In genomic region chr10:46298346-46299266, GRCh38 we compare ENCODE assay signal across 11 cellular contexts. TPM values are rescaled to one million over a fixed set of nuclear protein-coding genes. Genes with fewer than 3 reads are reported as not detected.
A peak's percentile ranks its signal among the peaks of the same experiment; 100 is the strongest.
DNase-seq lines count a peak whose midpoint lies in the region; ATAC-seq lines count a peak whose summit lies in the region.
"Had no signal": no experiment of that assay in that cellular context is flagged by ENCODE, and none has a peak within 500 bp of the region (broad histone marks: within the 10 kb centered on the region; RNA-seq: fewer than 3 reads in every experiment).

No MANE protein-coding gene starts in this region.

- peak overlapping the region; percentile 52 for H3K4me3 ChIP-seq in BLaER1
- no peak overlapping the region for H3K4me3 ChIP-seq in mesenchymal stem cell (ENCODE audit: insufficient read depth in 1 of 2, low read depth in 1 of 2, low read length in 2 of 2)

- H3K4ac ChIP-seq in mesenchymal stem cell (ENCODE audit: low read depth in 1 of 2, low read length in 2 of 2): peak overlapping the region in 1 of 2 experiments; percentile 13

- H3K9me3 ChIP-seq in BLaER1 (no peaks in the 10 kb centered on the region), mesenchymal stem cell (ENCODE audit: control insufficient read depth, low read length) (no peaks in the 10 kb centered on the region)

- H3K27ac ChIP-seq in BLaER1 (peak overlapping the region; percentile 86), mesenchymal stem cell (ENCODE audit: low read length, poor library complexity, severe bottlenecking) (no peak overlapping the region)
- H3K27ac ChIP-seq: C4-2B had no signal

- H3K9ac ChIP-seq in BLaER1: peak overlapping the region; percentile 67
- no peak overlapping the region for H3K9ac ChIP-seq in mesenchymal stem cell (ENCODE audit: low read length)

- no peak overlapping the region for H2AK5ac ChIP-seq in mesenchymal stem cell (ENCODE audit: low read length, severe bottlenecking)

- H3K23ac ChIP-seq in mesenchymal stem cell (ENCODE audit: low read length in 2 of 2): no peak overlapping the region

- H2AFZ ChIP-seq in mesenchymal stem cell (ENCODE audit: low read depth, low read length): no peak overlapping the region

- H2BK15ac ChIP-seq in mesenchymal stem cell (ENCODE audit: low read depth, poor library complexity, severe bottlenecking): no peak overlapping the region

- peak overlapping the region; percentile 28 for H4K91ac ChIP-seq in mesenchymal stem cell (ENCODE audit: low read length)

- H3K18ac ChIP-seq in mesenchymal stem cell (ENCODE audit: low read depth in 1 of 2, low read length in 2 of 2): no peak overlapping the region

- H3K27me3 ChIP-seq in BLaER1: no peaks in the 10 kb centered on the region
- peaks cover 18 to 26% of the 10 kb centered on the region in 2 experiments for H3K27me3 ChIP-seq in mesenchymal stem cell (ENCODE audit: control insufficient read depth in 1 of 2, insufficient read depth in 1 of 2, low read length in 2 of 2)

- ATAC-seq in HG03571 (IDR thresholded peaks at IDR 0.05; ENCODE audit: unreplicated experiment) (no peak), GM21423 (IDR thresholded peaks at IDR 0.05; ENCODE audit: unreplicated experiment) (no peak)

- H4K20me1 ChIP-seq in BLaER1: no peaks in the 10 kb centered on the region

- H3K79me1 ChIP-seq in mesenchymal stem cell (replicated peaks; ENCODE audit: low read length, poor library complexity, severe bottlenecking): no peaks in the 10 kb centered on the region

- H2BK12ac ChIP-seq in mesenchymal stem cell (ENCODE audit: low read length in 2 of 2): no peak overlapping the region

- no peak overlapping the region for H2BK5ac ChIP-seq in mesenchymal stem cell (ENCODE audit: low read depth, low read length, poor library complexity, severe bottlenecking)

- H3K4me2 ChIP-seq in BLaER1 (peak overlapping the region; percentile 95), mesenchymal stem cell (ENCODE audit: low read length, poor library complexity, severe bottlenecking) (no peak overlapping the region)

- peak overlapping the region in 1 of 2 experiments; percentile 90 for H3K14ac ChIP-seq in mesenchymal stem cell (ENCODE audit: low read length in 2 of 2)

- 85% methylated on average over 8 of the region's 8 CpGs for WGBS in mesenchymal stem cell

- no peak overlapping the region for H2BK120ac ChIP-seq in mesenchymal stem cell (ENCODE audit: low read depth, low read length)

- H3K4me1 ChIP-seq in BLaER1: peaks cover 57% of the 10 kb centered on the region
- H3K4me1 ChIP-seq in mesenchymal stem cell (ENCODE audit: control insufficient read depth, insufficient read depth, low read depth, low read length): no peaks in the 10 kb centered on the region

- DNase-seq in GDM1 (lab: John Stamatoyannopoulos, UW): peak; percentile 42
- DNase-seq in SIG-M5 (lab: John Stamatoyannopoulos, UW): peak; percentile 15
- no peak for DNase-seq in mesenchymal stem cell
- no peak for DNase-seq in EL
- no peak for DNase-seq in SHP77 treated with DMSO at 0.1 percent for 48 hours (lab: John Stamatoyannopoulos, UW)
- DNase-seq: activated CD4-positive, CD25-positive, alpha-beta regulatory T cell; NCI-H1092 treated with DMSO at 0.1 percent for 48 hours had no signal

- H3K36me3 ChIP-seq in BLaER1: no peaks in the 10 kb centered on the region
- no peaks in the 10 kb centered on the region for H3K36me3 ChIP-seq in mesenchymal stem cell (ENCODE audit: control insufficient read depth in 1 of 2, insufficient read depth in 2 of 2, low read depth in 1 of 2, low read length in 2 of 2)

- H4K8ac ChIP-seq in mesenchymal stem cell (ENCODE audit: low read length): no peak overlapping the region

RNA-seq across cellular contexts. Expression of gene ANTXRL, which starts 11.8 kb away (rescaled TPM):
- not detected for polyA plus RNA-seq in mesenchymal stem cell (2013, experiment 1 of 2)
- polyA plus RNA-seq in mesenchymal stem cell (2013, experiment 2 of 2): not detected

Comparison
In these comparisons a context has a peak if more than half of its experiments do, and no peak if none do; other contexts are left out.
1. DNase-seq: peak in GDM1 (single experiment) and SIG-M5 (single experiment); none in mesenchymal stem cell (single experiment), EL (single experiment) and SHP77 treated with DMSO at 0.1 percent for 48 hours (single experiment).